In the genomic region with DNA sequence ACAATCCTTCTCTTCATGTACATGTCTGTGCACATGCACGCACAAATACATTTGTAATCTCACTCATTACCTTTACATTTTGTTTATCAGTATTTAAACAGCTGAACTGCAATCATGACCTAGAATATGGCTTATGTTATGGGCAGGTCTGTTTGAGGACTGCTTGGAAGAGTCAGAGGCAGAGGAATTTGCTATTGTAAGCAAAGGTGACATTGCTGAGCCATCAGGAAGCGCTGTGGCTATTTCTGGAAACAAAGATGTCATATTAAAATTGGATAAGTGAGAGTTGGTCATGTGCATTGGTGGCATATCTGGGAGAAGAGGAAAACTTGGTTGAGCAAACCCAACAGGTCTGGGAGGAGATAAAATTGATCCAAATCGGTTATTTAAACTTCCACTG, we compare ENCODE assay signal across 12 cellular contexts.
"Had no signal": no experiment of that assay in that cellular context is flagged by ENCODE, and none has a peak within 500 bp of the region (broad histone marks: within the 10 kb centered on the region; RNA-seq: fewer than 3 reads in every experiment).

No MANE protein-coding gene starts in this region.

- H3K4me1 ChIP-seq: suprapubic skin, upper lobe of left lung had no signal

- H3K9me3 Mint-ChIP-seq: brain; stimulated activated naive CD8-positive, alpha-beta T cell treated with anti-CD3 and anti-CD28 coated beads, Interleukin-15, Interleukin-2, amounts not matched to agents 100 ng/mL and 50 ng/mL, for 24 hours had no signal

- H3K9me3 ChIP-seq: ovary, suprapubic skin, upper lobe of left lung had no signal

- H3K27me3 Mint-ChIP-seq: activated naive CD8-positive, alpha-beta T cell treated with anti-CD3 and anti-CD28 coated beads, Interleukin-2, amount 10 ng/mL, durations not matched to agents 7 days and 5 days; brain; stimulated activated naive CD8-positive, alpha-beta T cell treated with anti-CD3 and anti-CD28 coated beads, Interleukin-15, Interleukin-2, amounts not matched to agents 100 ng/mL and 50 ng/mL, for 24 hours had no signal

- H3K27ac ChIP-seq: ovary, suprapubic skin, upper lobe of left lung had no signal

- DNase-seq: activated naive CD4-positive, alpha-beta T cell; activated naive CD8-positive, alpha-beta T cell treated with anti-CD3 and anti-CD28 coated beads, Interleukin-2, amount 10 ng/mL, durations not matched to agents 7 days and 5 days; activated T-cell treated with anti-CD3 and anti-CD28 coated beads for 4 hours; effector CD8-positive, alpha-beta T cell; foreskin melanocyte; mesendoderm; ovary; retina; upper lobe of left lung had no signal

- H3K27ac Mint-ChIP-seq: activated naive CD8-positive, alpha-beta T cell treated with anti-CD3 and anti-CD28 coated beads, Interleukin-2, amount 10 ng/mL, durations not matched to agents 7 days and 5 days had no signal

- H3K4me3 Mint-ChIP-seq: activated naive CD8-positive, alpha-beta T cell treated with anti-CD3 and anti-CD28 coated beads, Interleukin-2, amount 10 ng/mL, durations not matched to agents 7 days and 5 days; brain; stimulated activated naive CD8-positive, alpha-beta T cell treated with anti-CD3 and anti-CD28 coated beads, Interleukin-15, Interleukin-2, amounts not matched to agents 100 ng/mL and 50 ng/mL, for 24 hours had no signal

- H3K27me3 ChIP-seq: ovary, suprapubic skin, upper lobe of left lung had no signal

- H3K4me3 ChIP-seq: ovary, suprapubic skin, upper lobe of left lung had no signal

- H3K36me3 ChIP-seq: ovary had no signal
